Comparison of ENCODE assay signal across 28 cellular contexts in the genomic region with DNA sequence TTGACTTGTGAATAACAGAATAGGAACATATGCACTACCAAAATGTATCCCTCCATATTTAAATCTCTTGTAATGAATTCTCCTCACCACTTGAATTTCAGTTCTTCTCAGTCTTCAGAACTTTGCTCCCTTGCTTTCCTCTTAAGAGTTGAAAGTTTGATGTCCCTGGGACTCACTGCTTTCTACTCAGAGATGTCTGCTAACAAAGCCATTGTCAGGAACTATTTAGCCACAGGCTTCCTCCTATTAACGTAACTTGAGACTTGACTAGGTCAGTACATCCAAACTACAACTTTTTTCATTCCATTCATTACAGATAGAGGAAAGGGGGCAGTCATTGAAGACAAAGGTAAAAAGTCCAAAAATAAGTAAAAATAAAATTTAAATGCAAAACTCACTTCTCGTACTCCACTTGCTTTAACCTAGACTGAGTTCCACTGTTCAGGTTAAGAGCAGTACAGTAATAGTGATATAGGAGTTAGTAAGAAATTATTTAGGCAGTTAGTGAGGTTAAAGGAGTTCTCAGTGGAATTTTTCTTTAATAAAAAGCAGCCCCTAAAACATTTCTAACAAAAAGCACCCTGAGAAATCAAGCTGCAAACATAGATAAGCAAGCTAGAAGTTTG.
"Had no signal": no experiment of that assay in that cellular context is flagged by ENCODE, and none has a peak within 500 bp of the region (broad histone marks: within the 10 kb centered on the region; RNA-seq: fewer than 3 reads in every experiment).

No MANE protein-coding gene starts in this region.

- H3K36me3 ChIP-seq: left ventricle myocardium inferior, stomach, thyroid gland, upper lobe of right lung, WERI-Rb-1 had no signal

- H3K27me3 ChIP-seq: stomach, thyroid gland, upper lobe of right lung had no signal

- H3K27ac ChIP-seq: left ventricle myocardium inferior, stomach, thyroid gland, upper lobe of right lung, WERI-Rb-1 had no signal

- ATAC-seq: activated CD8-positive, alpha-beta T cell treated with anti-CD3 and anti-CD28 coated beads for 36 hours; activated naive CD8-positive, alpha-beta T cell treated with anti-CD3 and anti-CD28 coated beads, Interleukin-2, amount 50 U/mL, for 24 hours; activated T-cell treated with anti-CD3 and anti-CD28 coated beads, Interleukin-2, amount 50 U/mL, for 4 hours; activated T-helper 17 cell treated with anti-CD3 and anti-CD28 coated beads, Interleukin-2, amount 50 U/mL, for 72 hours; effector memory CD8-positive, alpha-beta T cell; esophagus mucosa; naive thymus-derived CD4-positive, alpha-beta T cell; right cardiac atrium; stimulated activated naive B cell treated with anti-CD40 and anti-IgM and Interleukin-4, amounts not matched to agents 10 μg/mL and 1 μg/mL and 100 μg/mL, for 72 hours; T-helper 17 cell; upper lobe of right lung had no signal

- H3K36me3 Mint-ChIP-seq: activated naive CD4-positive, alpha-beta T cell treated with anti-CD3 and anti-CD28 coated beads, Interleukin-2, amount 50 U/mL, for 24 hours; stimulated activated naive B cell treated with anti-CD40 and anti-IgM and Interleukin-4, amounts not matched to agents 10 μg/mL and 1 μg/mL and 100 μg/mL, for 72 hours had no signal

- DNase-seq: activated CD4-positive, alpha-beta T cell treated with anti-CD3 and anti-CD28 coated beads, Interleukin-2, amount 50 U/mL, for 1 hour; activated CD4-positive, CD25-positive, alpha-beta regulatory T cell treated with anti-CD3 and anti-CD28 coated beads, Interleukin-2, amount 50 U/mL, for 72 hours; activated CD8-positive, alpha-beta T cell treated with anti-CD3 and anti-CD28 coated beads for 36 hours; activated naive CD8-positive, alpha-beta T cell treated with anti-CD3 and anti-CD28 coated beads, Interleukin-2, amount 50 U/mL, for 24 hours; activated T-cell treated with anti-CD3 and anti-CD28 coated beads, Interleukin-2, amount 50 U/mL, for 4 hours; amygdala; caudate nucleus; cortex of kidney; effector memory CD8-positive, alpha-beta T cell; foreskin fibroblast; head of caudate nucleus; hippocampal formation; left ventricle myocardium inferior; midbrain; naive thymus-derived CD4-positive, alpha-beta T cell; right cardiac atrium; stimulated activated CD4-positive, alpha-beta T cell treated with anti-CD3 and anti-CD28 coated beads, Interleukin-15, amount 100 ng/mL, for 24 hours; stimulated activated CD4-positive, alpha-beta T cell treated with anti-CD3 and anti-CD28 coated beads, Interleukin-2, amount 100 ng/mL, for 24 hours; stimulated activated naive B cell treated with anti-CD40 and anti-IgM and Interleukin-4, amounts not matched to agents 10 μg/mL and 1 μg/mL and 100 μg/mL, for 72 hours; stomach; T-helper 17 cell; T1000; thyroid gland; upper lobe of right lung; WERI-Rb-1 had no signal

- H3K27ac Mint-ChIP-seq: activated CD8-positive, alpha-beta T cell treated with anti-CD3 and anti-CD28 coated beads for 36 hours; activated naive CD4-positive, alpha-beta T cell treated with anti-CD3 and anti-CD28 coated beads, Interleukin-2, amount 50 U/mL, for 24 hours; activated naive CD8-positive, alpha-beta T cell treated with anti-CD3 and anti-CD28 coated beads, Interleukin-2, amount 50 U/mL, for 24 hours; activated T-helper 17 cell treated with anti-CD3 and anti-CD28 coated beads, Interleukin-2, amount 50 U/mL, for 72 hours; effector memory CD8-positive, alpha-beta T cell; naive thymus-derived CD4-positive, alpha-beta T cell; stimulated activated naive B cell treated with anti-CD40 and anti-IgM and Interleukin-4, amounts not matched to agents 10 μg/mL and 1 μg/mL and 100 μg/mL, for 72 hours; T-helper 17 cell had no signal

- H3K27me3 Mint-ChIP-seq: activated CD8-positive, alpha-beta T cell treated with anti-CD3 and anti-CD28 coated beads for 36 hours; activated naive CD4-positive, alpha-beta T cell treated with anti-CD3 and anti-CD28 coated beads, Interleukin-2, amount 50 U/mL, for 24 hours; activated naive CD8-positive, alpha-beta T cell treated with anti-CD3 and anti-CD28 coated beads, Interleukin-2, amount 50 U/mL, for 24 hours; activated T-helper 17 cell treated with anti-CD3 and anti-CD28 coated beads, Interleukin-2, amount 50 U/mL, for 72 hours; effector memory CD8-positive, alpha-beta T cell; naive thymus-derived CD4-positive, alpha-beta T cell; stimulated activated naive B cell treated with anti-CD40 and anti-IgM and Interleukin-4, amounts not matched to agents 10 μg/mL and 1 μg/mL and 100 μg/mL, for 72 hours; T-helper 17 cell had no signal

- H3K4me1 ChIP-seq: left ventricle myocardium inferior, stomach, thyroid gland, upper lobe of right lung had no signal

- H3K4me3 Mint-ChIP-seq: activated CD8-positive, alpha-beta T cell treated with anti-CD3 and anti-CD28 coated beads for 36 hours; activated naive CD4-positive, alpha-beta T cell treated with anti-CD3 and anti-CD28 coated beads, Interleukin-2, amount 50 U/mL, for 24 hours; activated naive CD8-positive, alpha-beta T cell treated with anti-CD3 and anti-CD28 coated beads, Interleukin-2, amount 50 U/mL, for 24 hours; activated T-cell treated with anti-CD3 and anti-CD28 coated beads, Interleukin-2, amount 50 U/mL, for 4 hours; activated T-helper 17 cell treated with anti-CD3 and anti-CD28 coated beads, Interleukin-2, amount 50 U/mL, for 72 hours; effector memory CD8-positive, alpha-beta T cell; naive thymus-derived CD4-positive, alpha-beta T cell; stimulated activated naive B cell treated with anti-CD40 and anti-IgM and Interleukin-4, amounts not matched to agents 10 μg/mL and 1 μg/mL and 100 μg/mL, for 72 hours; T-helper 17 cell had no signal

- H3K9me3 Mint-ChIP-seq: activated CD8-positive, alpha-beta T cell treated with anti-CD3 and anti-CD28 coated beads for 36 hours; activated naive CD4-positive, alpha-beta T cell treated with anti-CD3 and anti-CD28 coated beads, Interleukin-2, amount 50 U/mL, for 24 hours; activated naive CD8-positive, alpha-beta T cell treated with anti-CD3 and anti-CD28 coated beads, Interleukin-2, amount 50 U/mL, for 24 hours; activated T-helper 17 cell treated with anti-CD3 and anti-CD28 coated beads, Interleukin-2, amount 50 U/mL, for 72 hours; stimulated activated naive B cell treated with anti-CD40 and anti-IgM and Interleukin-4, amounts not matched to agents 10 μg/mL and 1 μg/mL and 100 μg/mL, for 72 hours had no signal

- H3K4me1 Mint-ChIP-seq: activated naive CD4-positive, alpha-beta T cell treated with anti-CD3 and anti-CD28 coated beads, Interleukin-2, amount 50 U/mL, for 24 hours; activated naive CD8-positive, alpha-beta T cell treated with anti-CD3 and anti-CD28 coated beads, Interleukin-2, amount 50 U/mL, for 24 hours; activated T-helper 17 cell treated with anti-CD3 and anti-CD28 coated beads, Interleukin-2, amount 50 U/mL, for 72 hours; naive thymus-derived CD4-positive, alpha-beta T cell; stimulated activated naive B cell treated with anti-CD40 and anti-IgM and Interleukin-4, amounts not matched to agents 10 μg/mL and 1 μg/mL and 100 μg/mL, for 72 hours; T-helper 17 cell had no signal

- H3K9me3 ChIP-seq: left ventricle myocardium inferior, stomach, thyroid gland, upper lobe of right lung had no signal

- H3K4me3 ChIP-seq: left ventricle myocardium inferior, stomach, thyroid gland, upper lobe of right lung had no signal
